In the genomic region with DNA sequence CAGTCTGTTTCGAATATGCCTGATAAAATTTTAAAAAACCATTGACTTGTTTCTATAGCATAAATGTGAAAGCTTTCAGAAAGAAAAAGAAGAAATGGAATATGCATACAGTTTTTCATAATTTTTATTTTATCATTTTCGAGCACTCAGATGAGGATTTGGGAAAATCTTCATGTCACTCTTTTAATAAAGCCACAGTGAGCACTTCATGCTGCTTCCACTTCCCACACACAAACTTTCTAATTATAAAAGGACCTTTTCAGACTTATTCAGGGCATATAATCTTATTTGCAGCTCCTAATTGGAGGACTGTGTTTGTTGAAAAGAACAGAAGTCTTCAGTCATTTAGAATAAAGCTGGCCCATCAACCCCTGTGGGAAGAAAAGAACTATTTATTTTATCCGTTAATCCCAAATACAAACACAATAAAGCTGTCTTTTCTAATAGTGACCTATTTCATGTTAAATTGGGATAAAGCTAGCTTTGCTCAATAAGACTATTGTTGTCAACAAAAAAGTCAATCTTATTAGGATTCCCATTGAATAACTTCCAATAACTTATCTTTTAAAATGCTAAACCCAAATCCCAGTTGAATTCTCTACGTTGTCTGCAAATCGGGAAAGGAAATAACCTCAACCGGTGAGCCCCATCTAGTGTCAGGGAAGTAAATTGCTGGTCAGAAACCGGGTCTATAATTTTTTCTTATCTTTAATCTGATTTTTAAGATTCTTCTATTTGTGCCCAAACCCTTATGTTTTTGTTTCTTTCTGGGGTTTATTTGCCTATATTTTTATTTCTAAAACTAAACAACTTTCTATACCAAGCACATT, we compare ENCODE assay signal across 8 cellular contexts.
A peak's percentile ranks its signal among the peaks of the same experiment; 100 is the strongest.
DNase-seq lines count a peak whose midpoint lies in the region; ATAC-seq and TF ChIP-seq lines count a peak whose summit lies in the region.

No MANE protein-coding gene starts in this region.

- no peaks in the 10 kb centered on the region for H3K9me3 Mint-ChIP-seq in progenitor cell of endocrine pancreas (ENCODE audit: low read depth)
- peaks cover 0 to 8% (median 0%) of the 10 kb centered on the region in 9 donors for H3K9me3 Mint-ChIP-seq in naive thymus-derived CD8-positive, alpha-beta T cell

- CTCF ChIA-PET in HCT116 (lab: Charles Lee) = interaction anchor here (1.0 to 2.4 kb wide), 5 partner anchors 38 to 122 kb away, joined by 3 to 16 read pairs (median 5); no protein-coding TSS in a partner anchor

- H3K4me3 Mint-ChIP-seq in progenitor cell of endocrine pancreas (ENCODE audit: low read depth) = no peak overlapping the region
- H3K4me3 Mint-ChIP-seq in naive thymus-derived CD8-positive, alpha-beta T cell = peak overlapping the region in 2 of 10 donors; percentile 10 to 20

- intact Hi-C loops in HCT116 (cut with micrococcal nuclease) = loop anchor here (1.0 kb wide), 1 partner anchor 117 kb away; no protein-coding TSS in a partner anchor

- H2AFZ ChIP-seq in HCT116 (ENCODE audit: low read depth, low read length, poor library complexity, severe bottlenecking) = peak overlapping the region; percentile 29

- no TSS peak for BruUV-seq in HCT116 (replicated peaks; lab: Mats Ljungman, UMichigan)

- H3K4me3 ChIP-seq in AG10803 (ENCODE audit: low read length) = peak overlapping the region; percentile 11
- H3K4me3 ChIP-seq in HCT116 (replicated peaks in 1 of 2; ENCODE audit: low read depth in 1 of 2, low read length in 2 of 2) = no peak overlapping the region

- in situ Hi-C loops in SK-MEL-5 (cut with HindIII; ENCODE audit: low pct_unique_long_range_greater_than_20kb, low sequenced_read_pairs) = no loop called here

- no peaks in the 10 kb centered on the region for H3K4me1 Mint-ChIP-seq in progenitor cell of endocrine pancreas (ENCODE audit: low read depth)
- no peaks in the 10 kb centered on the region for H3K4me1 Mint-ChIP-seq in naive thymus-derived CD8-positive, alpha-beta T cell

- no peaks in the 10 kb centered on the region for H4K20me1 ChIP-seq in HCT116 (ENCODE audit: insufficient read depth)

- TF ChIP-seq CTCF in AG10803 (conservative IDR thresholded peaks at IDR 0.05; ENCODE audit: low read length) (peak; percentile 76), HCT116 (IDR thresholded peaks at IDR 0.05 in 2 of 3, conservative IDR thresholded peaks at IDR 0.05 in 1 of 3; ENCODE audit: borderline replicate concordance in 1 of 3, insufficient read depth in 1 of 3, low read depth in 2 of 3, low read length in 2 of 3) (peak; percentile 48 to 72 (median 49); a peak in 5 of 6 replicates), foreskin keratinocyte (conservative IDR thresholded peaks at IDR 0.05) (peak; percentile 78), progenitor cell of endocrine pancreas (IDR thresholded peaks at IDR 0.05; ENCODE audit: unreplicated experiment) (peak; percentile 51)

- no peaks in the 10 kb centered on the region for H3K36me3 ChIP-seq in HCT116 (ENCODE audit: control insufficient read depth in 1 of 2, insufficient read depth in 2 of 2, low read length in 2 of 2)

- H3K4me1 ChIP-seq in HCT116 (ENCODE audit: control insufficient read depth in 1 of 2, insufficient read depth in 2 of 2, low read length in 2 of 2) (no peaks in the 10 kb centered on the region), foreskin keratinocyte (no peaks in the 10 kb centered on the region)

- no peak for TF ChIP-seq POLR2A in HCT116 (IDR thresholded peaks at IDR 0.05; ENCODE audit: borderline replicate concordance, extremely low read depth, insufficient read depth, insufficient read length)

- RAD21 ChIA-PET in HCT116 (lab: Charles Lee; ENCODE audit: low non-redundant PET in 1 of 2, low total read pairs in 2 of 2, uncharacterized antibody in 2 of 2, unreplicated experiment in 2 of 2) = interaction anchor here (0.6 to 0.8 kb wide), 2 partner anchors 10 to 18 kb away, joined by 3 to 4 read pairs; no protein-coding TSS in a partner anchor

- ATAC-seq in HCT116 (no peak), foreskin keratinocyte (peak; percentile 40), HG03039 (IDR thresholded peaks at IDR 0.05; ENCODE audit: unreplicated experiment) (no peak), GM18870 (IDR thresholded peaks at IDR 0.05; ENCODE audit: unreplicated experiment) (no peak)
- no peak for ATAC-seq in naive thymus-derived CD8-positive, alpha-beta T cell

- no peak overlapping the region for H3K4me2 ChIP-seq in HCT116 (ENCODE audit: low read length)

- H3K27me3 Mint-ChIP-seq in progenitor cell of endocrine pancreas = peaks cover 4% of the 10 kb centered on the region
- H3K27me3 Mint-ChIP-seq in naive thymus-derived CD8-positive, alpha-beta T cell = peaks cover 4 to 43% (median 14%) of the 10 kb centered on the region in 5 donors

- H3K27me3 ChIP-seq in HCT116 (ENCODE audit: insufficient read depth, low read length) (peaks cover 14% of the 10 kb centered on the region; the same call in 1 of the 2 replicates), foreskin keratinocyte (peaks cover 8% of the 10 kb centered on the region)

- no peaks in the 10 kb centered on the region for H3K36me3 Mint-ChIP-seq in progenitor cell of endocrine pancreas (ENCODE audit: insufficient read depth)
- H3K36me3 Mint-ChIP-seq in naive thymus-derived CD8-positive, alpha-beta T cell = no peaks in the 10 kb centered on the region

- peak; percentile 62 for TF ChIP-seq RAD21 in HCT116 (IDR thresholded peaks at IDR 0.05; ENCODE audit: low read depth)

- H3K9me3 ChIP-seq in HCT116 (ENCODE audit: control insufficient read depth in 1 of 2, insufficient read depth in 1 of 2, low read depth in 1 of 2, low read length in 2 of 2) = no peaks in the 10 kb centered on the region

- DNase-seq in AG10803 (ENCODE audit: low read depth) (peak; percentile 44), HCT116 (ENCODE audit: low read depth, low spot score) (peak; percentile 29), SK-MEL-5 (ENCODE audit: low read depth, low spot score) (peak; percentile 64), foreskin keratinocyte (peak in 1 of 2 donors; percentile 14), progenitor cell of endocrine pancreas (ENCODE audit: low spot score, unreplicated experiment) (no peak)
- no peak for DNase-seq in naive thymus-derived CD8-positive, alpha-beta T cell

- H3K9me2 ChIP-seq in HCT116 (ENCODE audit: insufficient read depth) = no peaks in the 10 kb centered on the region

- H3K27ac Mint-ChIP-seq in progenitor cell of endocrine pancreas = no peak overlapping the region
- no peak overlapping the region for H3K27ac Mint-ChIP-seq in naive thymus-derived CD8-positive, alpha-beta T cell

- H3K27ac ChIP-seq in HCT116 (ENCODE audit: low read depth, low read length) (no peak overlapping the region), foreskin keratinocyte (no peak overlapping the region)

- H3K79me2 ChIP-seq in HCT116 (ENCODE audit: insufficient read depth, low read length) = no peaks in the 10 kb centered on the region

- no peak overlapping the region for H3K9ac ChIP-seq in HCT116 (ENCODE audit: low read length)

- POLR2A ChIA-PET in HCT116 (lab: Charles Lee) = interaction anchor here (0.6 to 2.0 kb wide), 3 partner anchors 95 to 321 kb away, joined by 3 to 5 read pairs (median 5); no protein-coding TSS in a partner anchor
- POLR2A ChIA-PET in naive thymus-derived CD8-positive, alpha-beta T cell (lab: Charles Lee) = no interaction called here

TF ChIP-seq in HCT116, 20 proteins besides CTCF, POLR2A, EP300 and RAD21:
- TF ChIP-seq ELF1 (IDR thresholded peaks at IDR 0.05; ENCODE audit: borderline replicate concordance, low read depth) (no peak), POLR2AphosphoS5 (IDR thresholded peaks at IDR 0.05; ENCODE audit: low read depth, low read length) (no peak)

Comparison
In these comparisons a context has a peak if more than half of its experiments do, and no peak if none do; other contexts are left out.
1. DNase-seq: peak in AG10803 (single experiment), HCT116 (single experiment) and SK-MEL-5 (single experiment); none in progenitor cell of endocrine pancreas (single experiment) and naive thymus-derived CD8-positive, alpha-beta T cell (0 of 10).
2. Peak in every context shown above with its lines, with median percentiles within 50 percentile points of each other: CTCF ChIP-seq.